8 cellular contexts compared by ENCODE assay signal in the genomic region with DNA sequence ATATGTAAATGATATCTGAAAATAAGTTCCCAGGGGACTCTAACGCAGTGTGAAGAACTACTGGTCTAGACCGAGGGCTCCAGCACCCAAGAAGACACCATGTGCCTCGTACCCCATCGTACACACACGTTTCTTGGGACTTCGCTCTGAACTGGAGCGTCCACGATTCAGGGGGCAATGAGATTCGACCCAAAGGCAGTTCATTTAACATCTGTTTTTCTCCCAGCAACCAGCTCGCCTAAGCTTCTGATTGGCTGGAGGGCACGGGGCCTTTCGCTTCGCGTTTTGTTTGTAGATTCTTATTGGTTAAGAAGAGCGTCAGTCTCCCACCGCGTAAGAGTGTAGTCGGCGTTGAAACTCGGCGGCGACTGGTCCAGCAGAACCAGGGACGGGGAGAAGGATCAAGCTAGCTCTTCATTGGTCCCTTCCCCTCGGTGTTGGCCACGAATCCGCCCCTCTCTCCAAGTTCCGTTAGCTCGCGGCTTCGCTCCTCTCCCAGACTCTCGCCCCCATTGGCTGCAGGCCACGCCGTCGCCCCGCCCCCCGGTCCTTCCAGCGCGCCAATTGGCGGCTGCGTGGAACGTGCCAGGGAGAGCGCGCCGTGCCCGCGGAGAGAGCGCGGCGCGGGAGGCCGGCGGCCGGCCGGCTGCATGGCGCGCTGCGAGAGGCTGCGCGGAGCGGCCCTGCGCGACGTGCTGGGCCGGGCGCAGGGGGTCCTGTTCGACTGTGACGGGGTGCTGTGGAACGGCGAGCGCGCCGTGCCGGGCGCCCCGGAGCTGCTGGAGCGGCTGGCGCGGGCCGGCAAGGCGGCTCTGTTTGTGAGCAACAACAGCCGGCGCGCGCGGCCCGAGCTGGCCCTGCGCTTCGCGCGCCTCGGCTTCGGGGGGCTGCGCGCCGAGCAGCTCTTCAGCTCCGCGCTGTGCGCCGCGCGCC. TPM values are rescaled to one million over a fixed set of nuclear protein-coding genes. Genes with fewer than 3 reads are reported as not detected.
DNase-seq lines count a peak whose midpoint lies in the region; ATAC-seq and TF ChIP-seq lines count a peak whose summit lies in the region.

A gene with protein sequence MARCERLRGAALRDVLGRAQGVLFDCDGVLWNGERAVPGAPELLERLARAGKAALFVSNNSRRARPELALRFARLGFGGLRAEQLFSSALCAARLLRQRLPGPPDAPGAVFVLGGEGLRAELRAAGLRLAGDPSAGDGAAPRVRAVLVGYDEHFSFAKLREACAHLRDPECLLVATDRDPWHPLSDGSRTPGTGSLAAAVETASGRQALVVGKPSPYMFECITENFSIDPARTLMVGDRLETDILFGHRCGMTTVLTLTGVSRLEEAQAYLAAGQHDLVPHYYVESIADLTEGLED (plus strand): TSS at position 591 of the 933 bp plus-strand sequence. CDS start 60 bp downstream, at position 651.

- H3K36me3 ChIP-seq in PC-3 (ENCODE audit: low read depth, low read length) = no peaks in the 10 kb centered on the region

- BruUV-seq in PC-3 (replicated peaks; lab: Mats Ljungman, UMichigan) = no TSS peak

- DNase-seq in DMS114 treated with DMSO at 0.1 percent for 48 hours (lab: John Stamatoyannopoulos, UW; ENCODE audit: unreplicated experiment) (peak; percentile 99), PC-3 (peak; percentile 98), activated T-cell treated with anti-CD3 and anti-CD28 coated beads for 48 hours (ENCODE audit: low read depth) (peak; percentile 99), epithelial cell of proximal tubule (ENCODE audit: low read depth) (peak; percentile 99), mucosa of gallbladder (ENCODE audit: low spot score) (peak; percentile 99)
- DNase-seq in stimulated activated CD8-positive, alpha-beta memory T cell treated with anti-CD3 and anti-CD28 coated beads, Interleukin-4, amount 100 ng/mL, for 4 hours (ENCODE audit: low read depth in 2 of 2, low spot score in 1 of 2) = peak; percentile 91 to 96

- POLR2A ChIA-PET in PC-3 (lab: Charles Lee; ENCODE audit: unreplicated experiment) = interaction anchor here (0.5 to 1.4 kb wide), 7 partner anchors 15 to 161 kb away, joined by 3 to 11 read pairs (median 5); a partner anchor contains a TSS

- TF ChIP-seq RAD21 in Ishikawa (IDR thresholded peaks at IDR 0.05; ENCODE audit: low read depth) = no peak

- peak within 1 kb of the TSS; percentile 88 for H3K4me3 ChIP-seq in PC-3 (ENCODE audit: low read length)
- peak within 1 kb of the TSS; percentile 68 for H3K4me3 ChIP-seq in epithelial cell of proximal tubule (ENCODE audit: low read depth, low read length)

- ATAC-seq in GM21576 (IDR thresholded peaks at IDR 0.05; ENCODE audit: unreplicated experiment) (peak; percentile 83), PC-3 (peak; percentile 96)

- TF ChIP-seq CTCF in PC-3 (conservative IDR thresholded peaks at IDR 0.05; ENCODE audit: low read depth, low read length) (no peak), epithelial cell of proximal tubule (conservative IDR thresholded peaks at IDR 0.05; ENCODE audit: low read depth, low read length) (no peak)

- intact Hi-C loops in PC-3 (cut with micrococcal nuclease) = no loop called here

- peak within 1 kb of the TSS; percentile 94 for H3K4me2 ChIP-seq in PC-3 (ENCODE audit: low read length)

- no peaks in the 10 kb centered on the region for H3K9me3 ChIP-seq in PC-3 (ENCODE audit: low read length)

- H3K9me2 ChIP-seq in PC-3 (replicated peaks; ENCODE audit: low read length) = no peaks in the 10 kb centered on the region

- no peaks in the 10 kb centered on the region for H3F3A ChIP-seq in PC-3 (ENCODE audit: low read length, unreplicated experiment)

- H3K27ac ChIP-seq in PC-3 (ENCODE audit: low read length) = 0 out of 2 replicates have a peak within 1 kb of the TSS, but pooled peaks have one; percentile 6

- peaks cover 19% of the 10 kb centered on the region for H4K20me1 ChIP-seq in PC-3 (ENCODE audit: low read length)

- no peaks in the 10 kb centered on the region for H3K27me3 ChIP-seq in PC-3 (ENCODE audit: low read length)

- H2AFZ ChIP-seq in PC-3 (ENCODE audit: low read length) = peak within 1 kb of the TSS; percentile 94

- peak within 1 kb of the TSS; percentile 55; the same call in 1 of the 2 replicates for H3K9ac ChIP-seq in PC-3 (ENCODE audit: low read length)

- H3K4me1 ChIP-seq in PC-3 (ENCODE audit: insufficient read depth, low read length) = peaks cover 26% of the 10 kb centered on the region

- no peak for TF ChIP-seq EP300 in Ishikawa (IDR thresholded peaks at IDR 0.05; ENCODE audit: borderline replicate concordance)

- H3K79me2 ChIP-seq in PC-3 (ENCODE audit: low read length) = peaks cover 39% of the 10 kb centered on the region

- CTCF ChIA-PET in PC-3 (lab: Charles Lee) = interaction anchor here (0.9 to 1.6 kb wide), 2 partner anchors 15 to 23 kb away, joined by 3 to 8 read pairs; no protein-coding TSS in a partner anchor

TF ChIP-seq in Ishikawa, 13 proteins besides CTCF, POLR2A, EP300 and RAD21:
- TF ChIP-seq, protein P1, sequence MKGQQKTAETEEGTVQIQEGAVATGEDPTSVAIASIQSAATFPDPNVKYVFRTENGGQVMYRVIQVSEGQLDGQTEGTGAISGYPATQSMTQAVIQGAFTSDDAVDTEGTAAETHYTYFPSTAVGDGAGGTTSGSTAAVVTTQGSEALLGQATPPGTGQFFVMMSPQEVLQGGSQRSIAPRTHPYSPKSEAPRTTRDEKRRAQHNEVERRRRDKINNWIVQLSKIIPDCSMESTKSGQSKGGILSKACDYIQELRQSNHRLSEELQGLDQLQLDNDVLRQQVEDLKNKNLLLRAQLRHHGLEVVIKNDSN (IDR thresholded peaks at IDR 0.05) = no peak
- no peak for TF ChIP-seq TEAD4 (IDR thresholded peaks at IDR 0.05)
- TF ChIP-seq, protein P2, sequence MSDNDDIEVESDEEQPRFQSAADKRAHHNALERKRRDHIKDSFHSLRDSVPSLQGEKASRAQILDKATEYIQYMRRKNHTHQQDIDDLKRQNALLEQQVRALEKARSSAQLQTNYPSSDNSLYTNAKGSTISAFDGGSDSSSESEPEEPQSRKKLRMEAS (IDR thresholded peaks at IDR 0.05) = peak; percentile 82
- TF ChIP-seq CREB1 (IDR thresholded peaks at IDR 0.05; ENCODE audit: low read depth) = peak; percentile 86
- no peak for TF ChIP-seq ZBTB7A (IDR thresholded peaks at IDR 0.05; ENCODE audit: low read depth)
- no peak for TF ChIP-seq FOXM1 (IDR thresholded peaks at IDR 0.05; ENCODE audit: borderline replicate concordance, low read depth)
- no peak for TF ChIP-seq TCF12 (IDR thresholded peaks at IDR 0.05; ENCODE audit: low read depth)
- TF ChIP-seq YY1 (IDR thresholded peaks at IDR 0.05; ENCODE audit: low read depth) = 0 out of 2 replicates have a peak, but pooled peaks have one; percentile 33
- no peak for TF ChIP-seq EGR1 (IDR thresholded peaks at IDR 0.05)
- no peak for TF ChIP-seq NFIC (IDR thresholded peaks at IDR 0.05)
- TF ChIP-seq CEBPB (IDR thresholded peaks at IDR 0.05) = no peak
- TF ChIP-seq, protein P3, sequence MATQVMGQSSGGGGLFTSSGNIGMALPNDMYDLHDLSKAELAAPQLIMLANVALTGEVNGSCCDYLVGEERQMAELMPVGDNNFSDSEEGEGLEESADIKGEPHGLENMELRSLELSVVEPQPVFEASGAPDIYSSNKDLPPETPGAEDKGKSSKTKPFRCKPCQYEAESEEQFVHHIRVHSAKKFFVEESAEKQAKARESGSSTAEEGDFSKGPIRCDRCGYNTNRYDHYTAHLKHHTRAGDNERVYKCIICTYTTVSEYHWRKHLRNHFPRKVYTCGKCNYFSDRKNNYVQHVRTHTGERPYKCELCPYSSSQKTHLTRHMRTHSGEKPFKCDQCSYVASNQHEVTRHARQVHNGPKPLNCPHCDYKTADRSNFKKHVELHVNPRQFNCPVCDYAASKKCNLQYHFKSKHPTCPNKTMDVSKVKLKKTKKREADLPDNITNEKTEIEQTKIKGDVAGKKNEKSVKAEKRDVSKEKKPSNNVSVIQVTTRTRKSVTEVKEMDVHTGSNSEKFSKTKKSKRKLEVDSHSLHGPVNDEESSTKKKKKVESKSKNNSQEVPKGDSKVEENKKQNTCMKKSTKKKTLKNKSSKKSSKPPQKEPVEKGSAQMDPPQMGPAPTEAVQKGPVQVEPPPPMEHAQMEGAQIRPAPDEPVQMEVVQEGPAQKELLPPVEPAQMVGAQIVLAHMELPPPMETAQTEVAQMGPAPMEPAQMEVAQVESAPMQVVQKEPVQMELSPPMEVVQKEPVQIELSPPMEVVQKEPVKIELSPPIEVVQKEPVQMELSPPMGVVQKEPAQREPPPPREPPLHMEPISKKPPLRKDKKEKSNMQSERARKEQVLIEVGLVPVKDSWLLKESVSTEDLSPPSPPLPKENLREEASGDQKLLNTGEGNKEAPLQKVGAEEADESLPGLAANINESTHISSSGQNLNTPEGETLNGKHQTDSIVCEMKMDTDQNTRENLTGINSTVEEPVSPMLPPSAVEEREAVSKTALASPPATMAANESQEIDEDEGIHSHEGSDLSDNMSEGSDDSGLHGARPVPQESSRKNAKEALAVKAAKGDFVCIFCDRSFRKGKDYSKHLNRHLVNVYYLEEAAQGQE (IDR thresholded peaks at IDR 0.05; ENCODE audit: low read depth) = no peak
- peak; percentile 19; the same call in 1 of the 2 replicates for TF ChIP-seq TAF1 (IDR thresholded peaks at IDR 0.05; ENCODE audit: low read depth)

RNA-seq across cellular contexts. Expression of the gene that starts here (rescaled TPM):
- total RNA-seq in PC-3 (2014; rRNA removed) (36.9 and 51.3 TPM in 2 replicates), epithelial cell of proximal tubule (21.0 and 42.3 TPM in 2 replicates), mucosa of gallbladder (12.1 TPM)

Comparison
In these comparisons a context has a peak if more than half of its experiments do, and no peak if none do; other contexts are left out.
1. Peak in every context shown above with its lines: DNase-seq, ATAC-seq, H3K4me3 ChIP-seq and H3K27ac ChIP-seq.